Comparison of ENCODE assay signal across 29 cellular contexts in genomic region chr20:37222086-37222485, GRCh38. TPM values are rescaled to one million over a fixed set of nuclear protein-coding genes. Genes with fewer than 3 reads are reported as not detected.
"Had no signal": no experiment of that assay in that cellular context is flagged by ENCODE, and none has a peak within 500 bp of the region (broad histone marks: within the 10 kb centered on the region; RNA-seq: fewer than 3 reads in every experiment).

No MANE protein-coding gene starts in this region.

- H3K27ac Mint-ChIP-seq: activated CD4-positive, alpha-beta memory T cell treated with anti-CD3 and anti-CD28 coated beads, Interleukin-2, amount 10 ng/mL, durations not matched to agents 7 days and 5 days; activated naive CD4-positive, alpha-beta T cell treated with anti-CD3 and anti-CD28 coated beads, Interleukin-2, amount 50 U/mL, for 24 hours; activated T-helper 1 cell treated with anti-CD3 and anti-CD28 coated beads, Interleukin-12 subunit alpha, Interleukin-12 subunit beta, Interleukin-2, Interleukin-4 antibody, amounts not matched to agents 30 ng/mL and 10 ng/mL and 1 ng/mL, durations not matched to agents 14 hours and 24 hours and 36 hours had no signal

- H3K9me3 ChIP-seq: esophagus squamous epithelium, heart left ventricle, lower lobe of right lung, right atrium auricular region, thyroid gland had no signal

- ATAC-seq: activated CD4-positive, CD25-positive, alpha-beta regulatory T cell treated with anti-CD3 and anti-CD28 coated beads, Interleukin-2, amount 50 U/mL, for 24 hours; effector memory CD8-positive, alpha-beta T cell; heart left ventricle; left lobe of liver; lower lobe of right lung; stimulated activated naive CD8-positive, alpha-beta T cell treated with anti-CD3 and anti-CD28 coated beads, Interleukin-15, Interleukin-2, amounts not matched to agents 100 U/mL and 50 U/mL, for 24 hours had no signal

- H3K27me3 Mint-ChIP-seq: activated CD4-positive, alpha-beta memory T cell treated with anti-CD3 and anti-CD28 coated beads, Interleukin-2, amount 10 ng/mL, durations not matched to agents 7 days and 5 days; activated CD4-positive, alpha-beta T cell treated with anti-CD3 and anti-CD28 coated beads, Interleukin-2, amount 10 ng/mL, durations not matched to agents 24 days and 14 days; activated naive CD4-positive, alpha-beta T cell treated with anti-CD3 and anti-CD28 coated beads, Interleukin-2, amount 50 U/mL, for 24 hours; central memory CD8-positive, alpha-beta T cell; effector memory CD8-positive, alpha-beta T cell; naive B cell had no signal

- H3K27ac ChIP-seq: dorsolateral prefrontal cortex, lower lobe of right lung, right atrium auricular region, thyroid gland had no signal

- DNase-seq: activated CD4-positive, alpha-beta memory T cell treated with anti-CD3 and anti-CD28 coated beads, Interleukin-2, amount 10 ng/mL, durations not matched to agents 7 days and 5 days; activated CD4-positive, alpha-beta T cell treated with anti-CD3 and anti-CD28 coated beads, Interleukin-2, amount 10 ng/mL, durations not matched to agents 24 days and 14 days; activated gamma-delta T cell; aorta; dorsolateral prefrontal cortex; effector memory CD8-positive, alpha-beta T cell; esophagus squamous epithelium; heart left ventricle; lower lobe of right lung; naive B cell; stimulated activated CD4-positive, alpha-beta T cell treated with anti-CD3 and anti-CD28 coated beads, Interleukin-12 subunit alpha, Interleukin-12 subunit beta, amount 100 ng/mL, for 4 hours; stimulated activated CD4-positive, alpha-beta T cell treated with anti-CD3 and anti-CD28 coated beads, Interleukin-4, amount 100 ng/mL, for 4 hours; stimulated activated naive CD8-positive, alpha-beta T cell treated with anti-CD3 and anti-CD28 coated beads, Interleukin-15, Interleukin-2, amounts not matched to agents 100 U/mL and 50 U/mL, for 24 hours; substantia nigra; thyroid gland had no signal

- H3K4me3 Mint-ChIP-seq: activated CD4-positive, alpha-beta memory T cell treated with anti-CD3 and anti-CD28 coated beads, Interleukin-2, amount 10 ng/mL, durations not matched to agents 7 days and 5 days; activated CD4-positive, alpha-beta T cell treated with anti-CD3 and anti-CD28 coated beads, Interleukin-2, amount 10 ng/mL, durations not matched to agents 24 days and 14 days; activated naive CD4-positive, alpha-beta T cell treated with anti-CD3 and anti-CD28 coated beads, Interleukin-2, amount 50 U/mL, for 24 hours; activated T-helper 1 cell treated with anti-CD3 and anti-CD28 coated beads, Interleukin-12 subunit alpha, Interleukin-12 subunit beta, Interleukin-2, Interleukin-4 antibody, amounts not matched to agents 30 ng/mL and 10 ng/mL and 1 ng/mL, durations not matched to agents 14 hours and 24 hours and 36 hours; central memory CD8-positive, alpha-beta T cell; effector memory CD8-positive, alpha-beta T cell; naive B cell; neural crest cell; T-helper 1 cell treated with Interleukin-12 subunit alpha and Interleukin-12 subunit beta and Interleukin-4 antibody, amounts not matched to agents 30 μg/mL and 1 μg/mL, for 36 hours had no signal

- H3K4me3 ChIP-seq: dorsolateral prefrontal cortex, esophagus squamous epithelium, heart left ventricle, lower lobe of right lung, right atrium auricular region, thyroid gland had no signal

- H3K9me3 Mint-ChIP-seq: activated CD4-positive, alpha-beta memory T cell treated with anti-CD3 and anti-CD28 coated beads, Interleukin-2, amount 10 ng/mL, durations not matched to agents 7 days and 5 days; activated CD4-positive, alpha-beta T cell treated with anti-CD3 and anti-CD28 coated beads, Interleukin-2, amount 10 ng/mL, durations not matched to agents 24 days and 14 days; activated naive CD4-positive, alpha-beta T cell treated with anti-CD3 and anti-CD28 coated beads, Interleukin-2, amount 50 U/mL, for 24 hours; activated T-helper 1 cell treated with anti-CD3 and anti-CD28 coated beads, Interleukin-12 subunit alpha, Interleukin-12 subunit beta, Interleukin-2, Interleukin-4 antibody, amounts not matched to agents 30 ng/mL and 10 ng/mL and 1 ng/mL, durations not matched to agents 14 hours and 24 hours and 36 hours; central memory CD8-positive, alpha-beta T cell; effector memory CD8-positive, alpha-beta T cell; naive B cell; neural crest cell; T-helper 1 cell treated with Interleukin-12 subunit alpha and Interleukin-12 subunit beta and Interleukin-4 antibody, amounts not matched to agents 30 μg/mL and 1 μg/mL, for 36 hours had no signal

- H3K27me3 ChIP-seq: dorsolateral prefrontal cortex, esophagus squamous epithelium, heart left ventricle, right atrium auricular region, thyroid gland had no signal

- H3K4me1 Mint-ChIP-seq: activated naive CD4-positive, alpha-beta T cell treated with anti-CD3 and anti-CD28 coated beads, Interleukin-2, amount 50 U/mL, for 24 hours; central memory CD8-positive, alpha-beta T cell had no signal

RNA-seq across cellular contexts. Expression of gene GHRH, which starts 39.5 kb away (rescaled TPM):
- total RNA-seq: activated CD4-positive, alpha-beta memory T cell treated with anti-CD3 and anti-CD28 coated beads, Interleukin-2, amount 10 ng/mL, durations not matched to agents 7 days and 5 days; activated CD4-positive, alpha-beta T cell treated with anti-CD3 and anti-CD28 coated beads, Interleukin-2, amount 10 ng/mL, durations not matched to agents 24 days and 14 days; activated T-helper 1 cell treated with anti-CD3 and anti-CD28 coated beads, Interleukin-12 subunit alpha, Interleukin-12 subunit beta, Interleukin-2, Interleukin-4 antibody, amounts not matched to agents 30 ng/mL and 10 ng/mL and 1 ng/mL, durations not matched to agents 14 hours and 24 hours and 36 hours; aorta; endothelial cell of umbilical vein; esophagus squamous epithelium; heart left ventricle; left lobe of liver; lower lobe of right lung; mesenteric fat pad; mucosa of gallbladder; neural crest cell; osteoblast; posterior vena cava; thyroid gland; ureter had no signal
